Comparison of ENCODE assay signal across 10 cellular contexts in genomic region chr4:73718375-73719373, GRCh38. TPM values are rescaled to one million over a fixed set of nuclear protein-coding genes. Genes with fewer than 3 reads are reported as not detected.
DNase-seq lines count a peak whose midpoint lies in the region; ATAC-seq lines count a peak whose summit lies in the region.
"Had no signal": no experiment of that assay in that cellular context is flagged by ENCODE, and none has a peak within 500 bp of the region (broad histone marks: within the 10 kb centered on the region; RNA-seq: fewer than 3 reads in every experiment).

No MANE protein-coding gene starts in this region.

- H3K4me3 Mint-ChIP-seq in activated T-helper 2 cell treated with anti-CD3 and anti-CD28 coated beads, Interferon-gamma antibody, Interleukin-2, Interleukin-4, amounts not matched to agents 10 μg/mL and 5 μg/mL and 100 μg/mL, durations not matched to agents 14 hours and 24 hours and 36 hours (ENCODE audit: low read depth) = no peak overlapping the region
- no peak overlapping the region for H3K4me3 Mint-ChIP-seq in activated naive CD8-positive, alpha-beta T cell treated with anti-CD3 and anti-CD28 coated beads for 36 hours

- H3K27ac Mint-ChIP-seq in activated T-helper 2 cell treated with anti-CD3 and anti-CD28 coated beads, Interferon-gamma antibody, Interleukin-2, Interleukin-4, amounts not matched to agents 10 μg/mL and 5 μg/mL and 100 μg/mL, durations not matched to agents 14 hours and 24 hours and 36 hours = peak overlapping the region; percentile 21
- H3K27ac Mint-ChIP-seq in activated naive CD8-positive, alpha-beta T cell treated with anti-CD3 and anti-CD28 coated beads for 36 hours = no peak overlapping the region

- peaks cover 19% of the 10 kb centered on the region for H3K4me1 Mint-ChIP-seq in activated T-helper 2 cell treated with anti-CD3 and anti-CD28 coated beads, Interferon-gamma antibody, Interleukin-2, Interleukin-4, amounts not matched to agents 10 μg/mL and 5 μg/mL and 100 μg/mL, durations not matched to agents 14 hours and 24 hours and 36 hours (ENCODE audit: low read depth)
- H3K4me1 Mint-ChIP-seq in activated naive CD8-positive, alpha-beta T cell treated with anti-CD3 and anti-CD28 coated beads for 36 hours = no peaks in the 10 kb centered on the region

- H3K9me3 Mint-ChIP-seq in activated T-helper 2 cell treated with anti-CD3 and anti-CD28 coated beads, Interferon-gamma antibody, Interleukin-2, Interleukin-4, amounts not matched to agents 10 μg/mL and 5 μg/mL and 100 μg/mL, durations not matched to agents 14 hours and 24 hours and 36 hours = no peaks in the 10 kb centered on the region
- no peaks in the 10 kb centered on the region for H3K9me3 Mint-ChIP-seq in activated naive CD8-positive, alpha-beta T cell treated with anti-CD3 and anti-CD28 coated beads for 36 hours

- H3K36me3 Mint-ChIP-seq in activated T-helper 2 cell treated with anti-CD3 and anti-CD28 coated beads, Interferon-gamma antibody, Interleukin-2, Interleukin-4, amounts not matched to agents 10 μg/mL and 5 μg/mL and 100 μg/mL, durations not matched to agents 14 hours and 24 hours and 36 hours (ENCODE audit: low read depth) = no peaks in the 10 kb centered on the region
- no peaks in the 10 kb centered on the region for H3K36me3 Mint-ChIP-seq in activated naive CD8-positive, alpha-beta T cell treated with anti-CD3 and anti-CD28 coated beads for 36 hours

- H3K27me3 Mint-ChIP-seq in activated T-helper 2 cell treated with anti-CD3 and anti-CD28 coated beads, Interferon-gamma antibody, Interleukin-2, Interleukin-4, amounts not matched to agents 10 μg/mL and 5 μg/mL and 100 μg/mL, durations not matched to agents 14 hours and 24 hours and 36 hours (ENCODE audit: low read depth) = peaks cover 9% of the 10 kb centered on the region
- no peaks in the 10 kb centered on the region for H3K27me3 Mint-ChIP-seq in activated naive CD8-positive, alpha-beta T cell treated with anti-CD3 and anti-CD28 coated beads for 36 hours

- intact Hi-C loops in activated T-helper 2 cell treated with anti-CD3 and anti-CD28 coated beads, Interferon-gamma antibody, Interleukin-2, Interleukin-4, amounts not matched to agents 10 μg/mL and 5 μg/mL and 100 μg/mL, durations not matched to agents 14 hours and 24 hours and 36 hours (cut with micrococcal nuclease) = loop anchor here (2.0 kb wide), 1 partner anchor 16 kb away; no protein-coding TSS in a partner anchor

- DNase-seq in AG20443 (ENCODE audit: low spot score) (peak; percentile 23), cerebellum (ENCODE audit: low spot score) (no peak), NCI-H2171 treated with DMSO at 0.1 percent for 48 hours (lab: John Stamatoyannopoulos, UW) (no peak), foreskin melanocyte (no peak)
- DNase-seq in activated T-helper 2 cell treated with anti-CD3 and anti-CD28 coated beads, Interferon-gamma antibody, Interleukin-2, Interleukin-4, amounts not matched to agents 10 μg/mL and 5 μg/mL and 100 μg/mL, durations not matched to agents 14 hours and 24 hours and 36 hours (ENCODE audit: low spot score) = no peak
- no peak for DNase-seq in activated naive CD8-positive, alpha-beta T cell treated with anti-CD3 and anti-CD28 coated beads for 36 hours
- DNase-seq: body of pancreas, substantia nigra had no signal

- ATAC-seq in GM19452 (IDR thresholded peaks at IDR 0.05; ENCODE audit: unreplicated experiment) = peak; percentile 95
- ATAC-seq in HG03175 (IDR thresholded peaks at IDR 0.05; ENCODE audit: unreplicated experiment) = peak; percentile 92
- ATAC-seq: body of pancreas had no signal

RNA-seq across cellular contexts. Expression of gene CXCL8, which starts 21.7 kb away (rescaled TPM):
- total RNA-seq in activated T-helper 2 cell treated with anti-CD3 and anti-CD28 coated beads, Interferon-gamma antibody, Interleukin-2, Interleukin-4, amounts not matched to agents 10 μg/mL and 5 μg/mL and 100 μg/mL, durations not matched to agents 14 hours and 24 hours and 36 hours = 19.6 and 21.6 TPM in 2 replicates
- 2.0 TPM for total RNA-seq in cerebellum
- under 1 TPM; 0.31 to 0.38 TPM for total RNA-seq in activated naive CD8-positive, alpha-beta T cell treated with anti-CD3 and anti-CD28 coated beads for 36 hours
